Comparison of ENCODE assay signal across 9 cellular contexts in genomic region chrX:13659057-13659456, GRCh38. TPM values are rescaled to one million over a fixed set of nuclear protein-coding genes. Genes with fewer than 3 reads are reported as not detected.
DNase-seq lines count a peak whose midpoint lies in the region; ATAC-seq, FAIRE-seq and TF ChIP-seq lines count a peak whose summit lies in the region.
"Had no signal": no experiment of that assay in that cellular context is flagged by ENCODE, and none has a peak within 500 bp of the region (broad histone marks: within the 10 kb centered on the region; RNA-seq: fewer than 3 reads in every experiment).

No MANE protein-coding gene starts in this region.

- no peak overlapping the region for H3K56ac ChIP-seq in IMR-90 (ENCODE audit: extremely low read depth, insufficient read depth, low read length)

- TF ChIP-seq RAD21 in A549 (conservative IDR thresholded peaks at IDR 0.05 in 1 of 2, IDR thresholded peaks at IDR 0.05 in 1 of 2) (no peak), IMR-90 (IDR thresholded peaks at IDR 0.05; ENCODE audit: low read length) (no peak), liver (IDR thresholded peaks at IDR 0.05) (no peak)

- H2AK9ac ChIP-seq in IMR-90 (replicated peaks; ENCODE audit: low read depth, low read length, poor library complexity): no peak overlapping the region

- TF ChIP-seq CTCF in A549 (IDR thresholded peaks at IDR 0.05) (no peak), IMR-90 (conservative IDR thresholded peaks at IDR 0.05; ENCODE audit: low read depth, low read length) (no peak), liver (IDR thresholded peaks at IDR 0.05; ENCODE audit: low read depth, low read length, missing input control) (no peak)

- H3K23ac ChIP-seq in IMR-90 (ENCODE audit: low read depth, low read length): no peak overlapping the region

- H4K91ac ChIP-seq in IMR-90 (ENCODE audit: insufficient read depth, low read depth, low read length): no peak overlapping the region

- no peaks in the 10 kb centered on the region for H4K20me1 ChIP-seq in IMR-90 (ENCODE audit: insufficient read depth, low read length)

- H2BK120ac ChIP-seq in IMR-90 (ENCODE audit: low read depth, low read length): no peak overlapping the region

- H3K27me3 ChIP-seq in IMR-90 (ENCODE audit: control insufficient read depth, insufficient read depth, low read length) (peaks cover 6% of the 10 kb centered on the region), liver (ENCODE audit: control insufficient read depth in 4 of 4, insufficient read depth in 4 of 4, low read length in 3 of 4) (no peaks in the 10 kb centered on the region)

- H4K8ac ChIP-seq in IMR-90 (ENCODE audit: low read depth in 2 of 2, low read length in 2 of 2): 0 out of 4 replicates have a peak overlapping the region, but pooled peaks of 1 of the 2 experiments have one; percentile 35

- in situ Hi-C loops in IMR-90 (cut with MboI; ENCODE audit: low sequenced_read_pairs): loop anchor here (5.0 to 10.0 kb wide), 2 partner anchors 88 to 704 kb away; no protein-coding TSS in a partner anchor

- H4K5ac ChIP-seq in IMR-90 (ENCODE audit: low read depth, low read length): no peak overlapping the region

- H3K9me1 ChIP-seq in IMR-90 (ENCODE audit: insufficient read depth, low read length): peaks cover 2% of the 10 kb centered on the region; the same call in 1 of the 2 replicates

- ATAC-seq in A549 (peak; percentile 75 to 76; a peak in 3 of 6 replicates), IMR-90 (ENCODE audit: low read depth) (peak; percentile 60), HG02623 (IDR thresholded peaks at IDR 0.05; ENCODE audit: unreplicated experiment) (no peak), HG03108 (IDR thresholded peaks at IDR 0.05; ENCODE audit: unreplicated experiment) (no peak)
- no peak for ATAC-seq in stimulated activated naive CD8-positive, alpha-beta T cell treated with anti-CD3 and anti-CD28 coated beads, Interleukin-15, Interleukin-2, amounts not matched to agents 100 U/mL and 50 U/mL, for 24 hours

- peak overlapping the region; percentile 80 for H2BK5ac ChIP-seq in IMR-90 (ENCODE audit: low read depth, low read length, poor library complexity, severe bottlenecking)

- peaks cover 10% of the 10 kb centered on the region; the same call in 2 of the 3 replicates for H3K4me1 ChIP-seq in A549
- H3K4me1 ChIP-seq in IMR-90 (ENCODE audit: control insufficient read depth, insufficient read depth, low read length): peaks cover 5% of the 10 kb centered on the region; the same call in 1 of the 2 replicates
- peaks cover 0 to 9% (median 5%) of the 10 kb centered on the region in 4 donors for H3K4me1 ChIP-seq in liver (ENCODE audit: control insufficient read depth in 4 of 4, insufficient read depth in 4 of 4, low read length in 3 of 4)

- no peaks in the 10 kb centered on the region for H3K36me3 ChIP-seq in IMR-90 (ENCODE audit: control insufficient read depth, insufficient read depth, low read length)
- H3K36me3 ChIP-seq in liver (ENCODE audit: control insufficient read depth in 4 of 4, insufficient read depth in 3 of 4, low read depth in 1 of 4, low read length in 3 of 4): peaks cover 0 to 18% (median 14%) of the 10 kb centered on the region in 4 donors

- CTCF ChIA-PET in A549 (lab: Yijun Ruan, JAX): interaction anchor here (0.7 to 1.6 kb wide), 7 partner anchors 10 to 377 kb away, joined by 3 to 10 read pairs (median 3); partner anchors contain the start of gene GEMIN8
- CTCF ChIA-PET in IMR-90 (lab: Yijun Ruan, JAX): no interaction called here

- H3K4me2 ChIP-seq in A549: peak overlapping the region; percentile 84
- peak overlapping the region; percentile 28; the same call in 1 of the 2 replicates for H3K4me2 ChIP-seq in IMR-90 (ENCODE audit: low read depth, low read length)

- FAIRE-seq in A549 (lab: Jason Lieb, UNC): peak; percentile 97

- DNase-seq in A549 (ENCODE audit: low read depth in 1 of 2, low spot score in 1 of 2): peak; percentile 17 to 31
- DNase-seq in IMR-90: peak; percentile 76
- no peak for DNase-seq in NCI-H1092 treated with DMSO at 0.1 percent for 48 hours (lab: John Stamatoyannopoulos, UW)
- no peak for DNase-seq in stimulated activated naive CD8-positive, alpha-beta T cell treated with anti-CD3 and anti-CD28 coated beads, Interleukin-15, Interleukin-2, amounts not matched to agents 100 U/mL and 50 U/mL, for 24 hours
- DNase-seq: activated CD4-positive, alpha-beta T cell treated with anti-CD3 and anti-CD28 coated beads for 48 hours had no signal

- no peak overlapping the region for H2AK5ac ChIP-seq in IMR-90 (ENCODE audit: low read depth, low read length)

- TF ChIP-seq EP300 in A549 (IDR thresholded peaks at IDR 0.05): 0 out of 5 replicates have a peak, but pooled peaks of 1 of the 2 experiments have one; percentile 36

- H3K27ac ChIP-seq in A549 (peak overlapping the region; percentile 62 to 68; a peak in 5 of 6 replicates), IMR-90 (ENCODE audit: insufficient read depth, low read length) (no peak overlapping the region), angular gyrus (ENCODE audit: low read depth, low read length) (peak overlapping the region; percentile 30), liver (ENCODE audit: low read depth in 1 of 2, low read length in 2 of 2) (peak overlapping the region in 1 of 2 donors; percentile 54)

- no peak overlapping the region; the same call in 1 of the 2 replicates for H3K9ac ChIP-seq in IMR-90 (ENCODE audit: low read depth, low read length)
- H3K9ac ChIP-seq in liver (ENCODE audit: low read depth in 1 of 2, low read length in 2 of 2): no peak overlapping the region

- no peak overlapping the region for H3K14ac ChIP-seq in IMR-90 (replicated peaks; ENCODE audit: low read depth, low read length)

- no peak overlapping the region for H2AFZ ChIP-seq in IMR-90 (replicated peaks; ENCODE audit: low read length, poor library complexity)

- no peak overlapping the region for H3K4me3 ChIP-seq in A549
- H3K4me3 ChIP-seq in IMR-90 (ENCODE audit: insufficient read depth, low read depth, low read length): no peak overlapping the region
- H3K4me3 ChIP-seq in liver (ENCODE audit: low read depth in 1 of 3, low read length in 3 of 3): no peak overlapping the region

- no peak overlapping the region for H3K4ac ChIP-seq in IMR-90 (ENCODE audit: low read depth, low read length)

- intact Hi-C loops in IMR-90 (cut with micrococcal nuclease): loop anchor here (2.0 kb wide), 1 partner anchor 30 kb away; the partner anchor contains the start of gene RAB9A

- H2BK20ac ChIP-seq in IMR-90 (ENCODE audit: low read depth, low read length): no peak overlapping the region

- H3K9me3 ChIP-seq in A549 (no peaks in the 10 kb centered on the region), IMR-90 (ENCODE audit: control insufficient read depth, insufficient read depth, low read length) (no peaks in the 10 kb centered on the region), liver (ENCODE audit: control insufficient read depth in 4 of 4, low read length in 3 of 4) (no peaks in the 10 kb centered on the region)

- no peak overlapping the region for H2BK15ac ChIP-seq in IMR-90 (ENCODE audit: low read depth, low read length)

- WGBS in A549 (ENCODE audit: missing lambda C conversion rate): 15% methylated on average over 6 of the region's 6 CpGs
- 0% methylated on average over 1 of the region's 6 CpGs; no CpG with 5 or more reads in 1 of the 2 experiments for WGBS in IMR-90 (ENCODE audit: extremely low coverage in 2 of 2, insufficient read length in 1 of 2), 2 experiments
- WGBS in liver: 29% methylated on average over 6 of the region's 6 CpGs

- H3K79me1 ChIP-seq in IMR-90 (ENCODE audit: low read depth in 1 of 2, low read length in 2 of 2): no peaks in the 10 kb centered on the region; a peak in 1 of 4 replicates

- dilution Hi-C loops in IMR-90 (cut with HindIII; ENCODE audit: low sequenced_read_pairs, unreplicated experiment): no loop called here

- POLR2A ChIA-PET in A549 (lab: Yijun Ruan, JAX) (interaction anchor here (1.0 to 1.2 kb wide), 2 partner anchors 10 to 26 kb away, joined by 4 read pairs; no protein-coding TSS in a partner anchor), IMR-90 (lab: Charles Lee; ENCODE audit: unreplicated experiment) (no interaction called here)

- no TSS peak for BruUV-seq in IMR-90 (replicated peaks; lab: Mats Ljungman, UMichigan)

- TF ChIP-seq POLR2A in A549 (IDR thresholded peaks at IDR 0.05; ENCODE audit: low read length): no peak
- no peak for TF ChIP-seq POLR2A in IMR-90 (IDR thresholded peaks at IDR 0.05; ENCODE audit: low read depth, low read length)

- H3K18ac ChIP-seq in IMR-90 (ENCODE audit: low read depth, low read length): no peak overlapping the region

TF ChIP-seq in A549, 52 proteins besides CTCF, POLR2A, EP300 and RAD21 (continues in another document):
- no peak for TF ChIP-seq ESRRA (IDR thresholded peaks at IDR 0.05; ENCODE audit: borderline replicate concordance, low read length)
- no peak for TF ChIP-seq ZNF302 (CRISPR knock-in tag; IDR thresholded peaks at IDR 0.05)

TF ChIP-seq in IMR-90, 13 proteins besides CTCF, POLR2A, EP300 and RAD21 (continues in another document):
- no peak for TF ChIP-seq MAZ (IDR thresholded peaks at IDR 0.05; ENCODE audit: borderline replicate concordance, low read depth, low read length)

TF ChIP-seq in liver, 16 proteins besides CTCF, POLR2A, EP300 and RAD21 (continues in another document):
- no peak for TF ChIP-seq HNF4G (IDR thresholded peaks at IDR 0.05)
- TF ChIP-seq HNF4A (conservative IDR thresholded peaks at IDR 0.05): peak in 1 of 2 donors; percentile 26
- TF ChIP-seq FOXA1 (IDR thresholded peaks at IDR 0.05): no peak

RNA-seq across cellular contexts. Expression of gene TCEANC, which starts 6.1 kb away (rescaled TPM):
- polyA plus RNA-seq in A549 (2011; rRNA removed) (2.4 and 2.7 TPM in 2 replicates), A549 (2017; fragmentation: RNase III; extraction: RNeasy Plus Mini Kit Qiagen cat#74134 plus additional on column Dnase treatment) (0.62 to 0.96 TPM (median 0.81 TPM) in 3 replicates), IMR-90 (2012; rRNA removed) (0.53 and 0.99 TPM in 2 replicates), liver (1 to 10 TPM in 1 of 2 donors, under 1 TPM in 1; 0.73 to 1.5 TPM)
- 0.28 and 0.31 TPM in 2 replicates for polyA plus RNA-seq in A549 (2012; cell fraction: cytosol; rRNA removed)
- polyA plus RNA-seq in A549 (2012; cell fraction: nucleus; rRNA removed): 0.23 and 0.43 TPM in 2 replicates
- polyA minus RNA-seq in A549 (2011; rRNA and poly(A)+ RNA removed): 1.4 and 3.8 TPM in 2 replicates
- total RNA-seq in IMR-90 (2012; rRNA removed) (1.4 and 2.5 TPM in 2 replicates), liver (1 to 10 TPM; 5.7 to 7.7 TPM)
- 0.09 and 0.13 TPM in 2 replicates for polyA plus RNA-seq in IMR-90 (2012; cell fraction: cytosol; rRNA removed)
- polyA plus RNA-seq in IMR-90 (2012; cell fraction: nucleus; rRNA removed; ENCODE audit: low replicate concordance): 0.16 and 2.1 TPM in 2 replicates

RNA-seq across cellular contexts. Expression of gene RAB9A, which starts 29.9 kb away (rescaled TPM):
- polyA plus RNA-seq in A549 (2011; rRNA removed) (26.7 and 39.0 TPM in 2 replicates), A549 (2017; fragmentation: RNase III; extraction: RNeasy Plus Mini Kit Qiagen cat#74134 plus additional on column Dnase treatment) (26.0 to 26.8 TPM (median 26.8 TPM) in 3 replicates), IMR-90 (2012; rRNA removed) (15.6 and 22.3 TPM in 2 replicates), liver (10 to 100 TPM; 11.8 to 22.9 TPM)
- 11.4 and 14.7 TPM in 2 replicates for polyA plus RNA-seq in A549 (2012; cell fraction: cytosol; rRNA removed)
- polyA plus RNA-seq in A549 (2012; cell fraction: nucleus; rRNA removed): 5.0 and 7.0 TPM in 2 replicates
- 7.5 and 7.8 TPM in 2 replicates for polyA minus RNA-seq in A549 (2011; rRNA and poly(A)+ RNA removed)
- total RNA-seq in IMR-90 (2012; rRNA removed) (15.8 and 26.7 TPM in 2 replicates), liver (10 to 100 TPM in 1 of 2 donors, 1 to 10 TPM in 1; 9.0 to 12.2 TPM)
- polyA plus RNA-seq in IMR-90 (2012; cell fraction: cytosol; rRNA removed): 5.8 and 7.9 TPM in 2 replicates
- 2.2 and 12.0 TPM in 2 replicates for polyA plus RNA-seq in IMR-90 (2012; cell fraction: nucleus; rRNA removed; ENCODE audit: low replicate concordance)

Comparison
In these comparisons a context has a peak if more than half of its experiments do, and no peak if none do; other contexts are left out.
1. ATAC-seq: peak in A549 (2 of 2) and IMR-90 (single experiment); none in HG02623 (single experiment), stimulated activated naive CD8-positive, alpha-beta T cell treated with anti-CD3 and anti-CD28 coated beads, Interleukin-15, Interleukin-2, amounts not matched to agents 100 U/mL and 50 U/mL, for 24 hours (single experiment) and HG03108 (single experiment).
2. DNase-seq: peak in A549 (2 of 2) and IMR-90 (single experiment); none in NCI-H1092 treated with DMSO at 0.1 percent for 48 hours (single experiment) and stimulated activated naive CD8-positive, alpha-beta T cell treated with anti-CD3 and anti-CD28 coated beads, Interleukin-15, Interleukin-2, amounts not matched to agents 100 U/mL and 50 U/mL, for 24 hours (single experiment).